Comparison of ENCODE assay signal across 32 cellular contexts in the genomic region with DNA sequence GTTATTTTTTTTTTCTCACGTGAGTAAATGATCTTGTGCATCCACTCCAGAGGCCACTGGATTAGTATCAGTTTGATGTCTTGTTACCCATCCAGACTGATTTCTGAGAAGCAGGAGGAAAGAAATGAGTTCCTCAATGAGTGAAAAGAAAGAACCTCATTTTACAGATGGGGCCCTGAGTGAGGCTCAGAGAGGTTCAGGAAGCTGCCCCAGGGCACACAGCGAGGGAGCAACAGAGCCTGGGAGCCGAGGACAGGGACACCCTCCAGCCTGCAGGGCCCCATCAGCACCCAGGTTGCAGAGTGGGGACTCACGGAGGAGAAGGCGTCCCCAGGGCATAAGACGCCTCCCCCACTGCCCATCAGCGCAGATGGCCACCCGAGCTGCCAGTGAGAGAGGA.
"Had no signal": no experiment of that assay in that cellular context is flagged by ENCODE, and none has a peak within 500 bp of the region (broad histone marks: within the 10 kb centered on the region; RNA-seq: fewer than 3 reads in every experiment).

No MANE protein-coding gene starts in this region.

- ATAC-seq: activated CD4-positive, CD25-positive, alpha-beta regulatory T cell treated with anti-CD3 and anti-CD28 coated beads, Interleukin-2, amount 50 U/mL, for 24 hours; activated CD8-positive, alpha-beta T cell treated with anti-CD3 and anti-CD28 coated beads for 36 hours; activated naive CD8-positive, alpha-beta T cell treated with anti-CD3 and anti-CD28 coated beads, Interleukin-2, amount 50 U/mL, for 24 hours; activated T-cell treated with anti-CD3 and anti-CD28 coated beads, Interleukin-2, amount 50 U/mL, for 4 hours; activated T-helper 17 cell treated with anti-CD3 and anti-CD28 coated beads, Interleukin-2, amount 50 U/mL, for 72 hours; body of pancreas; effector memory CD8-positive, alpha-beta T cell; foreskin keratinocyte; gastrocnemius medialis; heart left ventricle had no signal

- H3K4me1 ChIP-seq: foreskin keratinocyte had no signal

- DNase-seq: activated B cell treated with CpG ODN at 0.5 μM for 24 hours; activated CD4-positive, alpha-beta T cell treated with anti-CD3 and anti-CD28 coated beads for 48 hours; activated CD4-positive, alpha-beta T cell treated with anti-CD3 and anti-CD28 coated beads, Interleukin-2, amount 50 U/mL, for 1 hour; activated CD4-positive, alpha-beta T cell treated with anti-CD3 and anti-CD28 coated beads, Interleukin-2, amount 50 U/mL, for 48 hours; activated CD8-positive, alpha-beta memory T cell treated with anti-CD3 and anti-CD28 coated beads for 24 hours; activated CD8-positive, alpha-beta T cell treated with anti-CD3 and anti-CD28 coated beads for 36 hours; activated effector memory CD4-positive, alpha-beta T cell treated with Interleukin-2 at 50 U/mL for 16 hours; activated gamma-delta T cell treated with Interleukin-2 at 50 U/mL for 16 hours; activated naive CD4-positive, alpha-beta T cell treated with anti-CD3 and anti-CD28 coated beads for 36 hours; activated naive CD8-positive, alpha-beta T cell treated with anti-CD3 and anti-CD28 coated beads for 36 hours; activated naive CD8-positive, alpha-beta T cell treated with anti-CD3 and anti-CD28 coated beads, Interleukin-2, amount 50 U/mL, for 24 hours; activated T-cell treated with anti-CD3 and anti-CD28 coated beads, Interleukin-2, amount 50 U/mL, for 4 hours; adrenal gland; amygdala; aorta; body of pancreas; caudate nucleus; cortex of kidney; dermis blood vessel endothelial cell; effector CD4-positive, alpha-beta T cell; effector memory CD8-positive, alpha-beta T cell; erythroblast; foreskin keratinocyte; gastrocnemius medialis; glutamatergic neuron; heart left ventricle; T1000; WERI-Rb-1 had no signal

- H3K9me3 ChIP-seq: adrenal gland, body of pancreas, esophagus muscularis mucosa, gastrocnemius medialis, heart left ventricle had no signal

- H3K27me3 ChIP-seq: adrenal gland, body of pancreas, esophagus muscularis mucosa, foreskin keratinocyte, gastrocnemius medialis, heart left ventricle had no signal

- H3K27ac ChIP-seq: adrenal gland, body of pancreas, esophagus muscularis mucosa, foreskin keratinocyte, gastrocnemius medialis, heart left ventricle, WERI-Rb-1 had no signal

- H3K36me3 ChIP-seq: adrenal gland, esophagus muscularis mucosa, gastrocnemius medialis, heart left ventricle, WERI-Rb-1 had no signal

- H3K4me3 ChIP-seq: adrenal gland, body of pancreas, esophagus muscularis mucosa, gastrocnemius medialis, heart left ventricle had no signal

- FAIRE-seq: colon had no signal
